1 cellular context compared by ENCODE assay signal in the genomic region with DNA sequence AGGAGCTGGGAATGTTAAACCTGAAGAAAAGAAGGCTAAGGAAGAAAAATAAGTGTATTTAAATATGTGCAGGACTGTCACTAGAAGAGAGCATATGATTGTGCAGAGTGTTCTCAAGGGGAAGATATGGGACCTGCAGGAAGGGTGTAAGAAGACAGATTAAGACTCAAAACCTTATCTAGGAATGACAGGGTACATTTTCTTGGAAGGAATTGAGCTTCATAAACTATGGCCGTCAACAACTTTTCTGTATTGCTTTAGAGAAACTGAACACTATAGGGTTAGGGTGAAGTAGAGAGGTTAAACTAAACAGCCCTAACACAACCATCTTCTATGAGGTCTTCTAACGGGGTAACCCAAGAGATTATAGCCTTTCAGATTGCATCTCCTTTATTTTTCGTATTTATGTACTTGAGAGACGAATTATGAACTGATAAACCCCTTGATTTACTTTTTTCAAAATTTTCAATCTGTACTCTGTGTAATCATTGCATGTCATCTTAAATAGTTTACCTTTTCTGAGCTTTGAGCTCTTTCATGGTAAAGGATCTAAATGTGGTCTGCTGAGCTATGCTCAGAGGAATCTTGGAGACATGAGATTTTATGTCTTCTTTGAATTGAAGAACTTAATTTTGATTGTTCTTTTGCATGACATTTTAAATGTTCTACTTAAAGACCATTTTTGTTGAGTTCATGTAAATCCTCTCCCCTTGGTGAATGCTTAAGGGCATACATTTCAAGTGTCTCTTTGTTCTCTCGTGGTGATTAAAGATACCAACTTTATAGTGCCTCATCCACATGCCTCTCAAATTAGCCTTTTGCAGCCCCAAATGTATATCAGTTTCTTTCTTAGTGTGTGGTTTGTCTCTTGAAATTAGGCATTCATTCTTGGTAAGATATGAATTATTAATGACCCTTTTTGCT.
TF ChIP-seq lines count a peak whose summit lies in the region.

No MANE protein-coding gene starts in this region.

TF ChIP-seq in K562, 482 proteins besides CTCF, POLR2A, EP300 and RAD21 (continued from another document and continues in another):
- TF ChIP-seq, protein P1, sequence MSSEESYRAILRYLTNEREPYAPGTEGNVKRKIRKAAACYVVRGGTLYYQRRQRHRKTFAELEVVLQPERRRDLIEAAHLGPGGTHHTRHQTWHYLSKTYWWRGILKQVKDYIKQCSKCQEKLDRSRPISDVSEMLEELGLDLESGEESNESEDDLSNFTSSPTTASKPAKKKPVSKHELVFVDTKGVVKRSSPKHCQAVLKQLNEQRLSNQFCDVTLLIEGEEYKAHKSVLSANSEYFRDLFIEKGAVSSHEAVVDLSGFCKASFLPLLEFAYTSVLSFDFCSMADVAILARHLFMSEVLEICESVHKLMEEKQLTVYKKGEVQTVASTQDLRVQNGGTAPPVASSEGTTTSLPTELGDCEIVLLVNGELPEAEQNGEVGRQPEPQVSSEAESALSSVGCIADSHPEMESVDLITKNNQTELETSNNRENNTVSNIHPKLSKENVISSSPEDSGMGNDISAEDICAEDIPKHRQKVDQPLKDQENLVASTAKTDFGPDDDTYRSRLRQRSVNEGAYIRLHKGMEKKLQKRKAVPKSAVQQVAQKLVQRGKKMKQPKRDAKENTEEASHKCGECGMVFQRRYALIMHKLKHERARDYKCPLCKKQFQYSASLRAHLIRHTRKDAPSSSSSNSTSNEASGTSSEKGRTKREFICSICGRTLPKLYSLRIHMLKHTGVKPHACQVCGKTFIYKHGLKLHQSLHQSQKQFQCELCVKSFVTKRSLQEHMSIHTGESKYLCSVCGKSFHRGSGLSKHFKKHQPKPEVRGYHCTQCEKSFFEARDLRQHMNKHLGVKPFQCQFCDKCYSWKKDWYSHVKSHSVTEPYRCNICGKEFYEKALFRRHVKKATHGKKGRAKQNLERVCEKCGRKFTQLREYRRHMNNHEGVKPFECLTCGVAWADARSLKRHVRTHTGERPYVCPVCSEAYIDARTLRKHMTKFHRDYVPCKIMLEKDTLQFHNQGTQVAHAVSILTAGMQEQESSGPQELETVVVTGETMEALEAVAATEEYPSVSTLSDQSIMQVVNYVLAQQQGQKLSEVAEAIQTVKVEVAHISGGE (CRISPR knock-in tag; IDR thresholded peaks at IDR 0.05): no peak; a peak in 1 of 6 replicates
- TF ChIP-seq ZNF507 (tag; conservative IDR thresholded peaks at IDR 0.05): no peak
- no peak for TF ChIP-seq NELFE (IDR thresholded peaks at IDR 0.05; ENCODE audit: insufficient read depth, insufficient read length)
- TF ChIP-seq, protein P2, sequence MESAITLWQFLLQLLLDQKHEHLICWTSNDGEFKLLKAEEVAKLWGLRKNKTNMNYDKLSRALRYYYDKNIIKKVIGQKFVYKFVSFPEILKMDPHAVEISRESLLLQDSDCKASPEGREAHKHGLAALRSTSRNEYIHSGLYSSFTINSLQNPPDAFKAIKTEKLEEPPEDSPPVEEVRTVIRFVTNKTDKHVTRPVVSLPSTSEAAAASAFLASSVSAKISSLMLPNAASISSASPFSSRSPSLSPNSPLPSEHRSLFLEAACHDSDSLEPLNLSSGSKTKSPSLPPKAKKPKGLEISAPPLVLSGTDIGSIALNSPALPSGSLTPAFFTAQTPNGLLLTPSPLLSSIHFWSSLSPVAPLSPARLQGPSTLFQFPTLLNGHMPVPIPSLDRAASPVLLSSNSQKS (CRISPR knock-in tag; IDR thresholded peaks at IDR 0.05): no peak
- TF ChIP-seq ZNF766 (CRISPR knock-in tag; conservative IDR thresholded peaks at IDR 0.05): peak; percentile 74
- TF ChIP-seq LCOR (CRISPR knock-in tag; IDR thresholded peaks at IDR 0.05): no peak
- TF ChIP-seq, protein P3, sequence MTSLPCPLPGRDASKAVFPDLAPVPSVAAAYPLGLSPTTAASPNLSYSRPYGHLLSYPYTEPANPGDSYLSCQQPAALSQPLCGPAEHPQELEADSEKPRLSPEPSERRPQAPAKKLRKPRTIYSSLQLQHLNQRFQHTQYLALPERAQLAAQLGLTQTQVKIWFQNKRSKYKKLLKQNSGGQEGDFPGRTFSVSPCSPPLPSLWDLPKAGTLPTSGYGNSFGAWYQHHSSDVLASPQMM (CRISPR knock-in tag; IDR thresholded peaks at IDR 0.05): no peak
- TF ChIP-seq, protein P4, sequence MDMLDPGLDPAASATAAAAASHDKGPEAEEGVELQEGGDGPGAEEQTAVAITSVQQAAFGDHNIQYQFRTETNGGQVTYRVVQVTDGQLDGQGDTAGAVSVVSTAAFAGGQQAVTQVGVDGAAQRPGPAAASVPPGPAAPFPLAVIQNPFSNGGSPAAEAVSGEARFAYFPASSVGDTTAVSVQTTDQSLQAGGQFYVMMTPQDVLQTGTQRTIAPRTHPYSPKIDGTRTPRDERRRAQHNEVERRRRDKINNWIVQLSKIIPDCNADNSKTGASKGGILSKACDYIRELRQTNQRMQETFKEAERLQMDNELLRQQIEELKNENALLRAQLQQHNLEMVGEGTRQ (CRISPR knock-in tag; IDR thresholded peaks at IDR 0.05): no peak
- no peak for TF ChIP-seq ZNF707 (CRISPR knock-in tag; conservative IDR thresholded peaks at IDR 0.05)
- TF ChIP-seq KLF16 (IDR thresholded peaks at IDR 0.05): peak; percentile 95
- no peak for TF ChIP-seq ELF2 (CRISPR knock-in tag; IDR thresholded peaks at IDR 0.05)
- TF ChIP-seq MTA2 (IDR thresholded peaks at IDR 0.05; ENCODE audit: low read depth): peak; percentile 96
- TF ChIP-seq MCM7 (IDR thresholded peaks at IDR 0.05): no peak
- TF ChIP-seq ZNF551 (CRISPR knock-in tag; IDR thresholded peaks at IDR 0.05): no peak
- TF ChIP-seq C11orf30 (IDR thresholded peaks at IDR 0.05; ENCODE audit: low read depth): 0 out of 2 replicates have a peak, but pooled peaks have one; percentile 14
- TF ChIP-seq, protein P5, sequence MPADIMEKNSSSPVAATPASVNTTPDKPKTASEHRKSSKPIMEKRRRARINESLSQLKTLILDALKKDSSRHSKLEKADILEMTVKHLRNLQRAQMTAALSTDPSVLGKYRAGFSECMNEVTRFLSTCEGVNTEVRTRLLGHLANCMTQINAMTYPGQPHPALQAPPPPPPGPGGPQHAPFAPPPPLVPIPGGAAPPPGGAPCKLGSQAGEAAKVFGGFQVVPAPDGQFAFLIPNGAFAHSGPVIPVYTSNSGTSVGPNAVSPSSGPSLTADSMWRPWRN (IDR thresholded peaks at IDR 0.05; ENCODE audit: low read depth): peak; percentile 94
- no peak for TF ChIP-seq CBX1 (IDR thresholded peaks at IDR 0.05; ENCODE audit: low read depth)
- TF ChIP-seq RBM14 (IDR thresholded peaks at IDR 0.05; ENCODE audit: borderline replicate concordance, insufficient read depth, low read depth, low read length): no peak
- TF ChIP-seq, protein P6, sequence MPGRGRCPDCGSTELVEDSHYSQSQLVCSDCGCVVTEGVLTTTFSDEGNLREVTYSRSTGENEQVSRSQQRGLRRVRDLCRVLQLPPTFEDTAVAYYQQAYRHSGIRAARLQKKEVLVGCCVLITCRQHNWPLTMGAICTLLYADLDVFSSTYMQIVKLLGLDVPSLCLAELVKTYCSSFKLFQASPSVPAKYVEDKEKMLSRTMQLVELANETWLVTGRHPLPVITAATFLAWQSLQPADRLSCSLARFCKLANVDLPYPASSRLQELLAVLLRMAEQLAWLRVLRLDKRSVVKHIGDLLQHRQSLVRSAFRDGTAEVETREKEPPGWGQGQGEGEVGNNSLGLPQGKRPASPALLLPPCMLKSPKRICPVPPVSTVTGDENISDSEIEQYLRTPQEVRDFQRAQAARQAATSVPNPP (IDR thresholded peaks at IDR 0.05; ENCODE audit: borderline replicate concordance, insufficient read depth, insufficient read length): no peak
- no peak for TF ChIP-seq ZBTB1 (CRISPR knock-in tag; IDR thresholded peaks at IDR 0.05; ENCODE audit: borderline replicate concordance, low read depth)
- TF ChIP-seq ZNF232 (CRISPR knock-in tag; IDR thresholded peaks at IDR 0.05): no peak
- no peak for TF ChIP-seq PRPF4 (IDR thresholded peaks at IDR 0.05; ENCODE audit: insufficient read depth, low read depth, low read length, poor library complexity, severe bottlenecking)
- peak; percentile 94 for TF ChIP-seq NCOR1 (IDR thresholded peaks at IDR 0.05)
- TF ChIP-seq, protein P7, sequence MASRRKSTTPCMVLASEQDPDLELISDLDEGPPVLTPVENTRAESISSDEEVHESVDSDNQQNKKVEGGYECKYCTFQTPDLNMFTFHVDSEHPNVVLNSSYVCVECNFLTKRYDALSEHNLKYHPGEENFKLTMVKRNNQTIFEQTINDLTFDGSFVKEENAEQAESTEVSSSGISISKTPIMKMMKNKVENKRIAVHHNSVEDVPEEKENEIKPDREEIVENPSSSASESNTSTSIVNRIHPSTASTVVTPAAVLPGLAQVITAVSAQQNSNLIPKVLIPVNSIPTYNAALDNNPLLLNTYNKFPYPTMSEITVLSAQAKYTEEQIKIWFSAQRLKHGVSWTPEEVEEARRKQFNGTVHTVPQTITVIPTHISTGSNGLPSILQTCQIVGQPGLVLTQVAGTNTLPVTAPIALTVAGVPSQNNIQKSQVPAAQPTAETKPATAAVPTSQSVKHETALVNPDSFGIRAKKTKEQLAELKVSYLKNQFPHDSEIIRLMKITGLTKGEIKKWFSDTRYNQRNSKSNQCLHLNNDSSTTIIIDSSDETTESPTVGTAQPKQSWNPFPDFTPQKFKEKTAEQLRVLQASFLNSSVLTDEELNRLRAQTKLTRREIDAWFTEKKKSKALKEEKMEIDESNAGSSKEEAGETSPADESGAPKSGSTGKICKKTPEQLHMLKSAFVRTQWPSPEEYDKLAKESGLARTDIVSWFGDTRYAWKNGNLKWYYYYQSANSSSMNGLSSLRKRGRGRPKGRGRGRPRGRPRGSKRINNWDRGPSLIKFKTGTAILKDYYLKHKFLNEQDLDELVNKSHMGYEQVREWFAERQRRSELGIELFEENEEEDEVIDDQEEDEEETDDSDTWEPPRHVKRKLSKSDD (conservative IDR thresholded peaks at IDR 0.05; ENCODE audit: low read length): no peak
- TF ChIP-seq ZNF23 (CRISPR knock-in tag; IDR thresholded peaks at IDR 0.05): no peak
- TF ChIP-seq ATF7 (IDR thresholded peaks at IDR 0.05): no peak
- no peak for TF ChIP-seq ZNF124 (CRISPR knock-in tag; IDR thresholded peaks at IDR 0.05)
- TF ChIP-seq, protein P8, sequence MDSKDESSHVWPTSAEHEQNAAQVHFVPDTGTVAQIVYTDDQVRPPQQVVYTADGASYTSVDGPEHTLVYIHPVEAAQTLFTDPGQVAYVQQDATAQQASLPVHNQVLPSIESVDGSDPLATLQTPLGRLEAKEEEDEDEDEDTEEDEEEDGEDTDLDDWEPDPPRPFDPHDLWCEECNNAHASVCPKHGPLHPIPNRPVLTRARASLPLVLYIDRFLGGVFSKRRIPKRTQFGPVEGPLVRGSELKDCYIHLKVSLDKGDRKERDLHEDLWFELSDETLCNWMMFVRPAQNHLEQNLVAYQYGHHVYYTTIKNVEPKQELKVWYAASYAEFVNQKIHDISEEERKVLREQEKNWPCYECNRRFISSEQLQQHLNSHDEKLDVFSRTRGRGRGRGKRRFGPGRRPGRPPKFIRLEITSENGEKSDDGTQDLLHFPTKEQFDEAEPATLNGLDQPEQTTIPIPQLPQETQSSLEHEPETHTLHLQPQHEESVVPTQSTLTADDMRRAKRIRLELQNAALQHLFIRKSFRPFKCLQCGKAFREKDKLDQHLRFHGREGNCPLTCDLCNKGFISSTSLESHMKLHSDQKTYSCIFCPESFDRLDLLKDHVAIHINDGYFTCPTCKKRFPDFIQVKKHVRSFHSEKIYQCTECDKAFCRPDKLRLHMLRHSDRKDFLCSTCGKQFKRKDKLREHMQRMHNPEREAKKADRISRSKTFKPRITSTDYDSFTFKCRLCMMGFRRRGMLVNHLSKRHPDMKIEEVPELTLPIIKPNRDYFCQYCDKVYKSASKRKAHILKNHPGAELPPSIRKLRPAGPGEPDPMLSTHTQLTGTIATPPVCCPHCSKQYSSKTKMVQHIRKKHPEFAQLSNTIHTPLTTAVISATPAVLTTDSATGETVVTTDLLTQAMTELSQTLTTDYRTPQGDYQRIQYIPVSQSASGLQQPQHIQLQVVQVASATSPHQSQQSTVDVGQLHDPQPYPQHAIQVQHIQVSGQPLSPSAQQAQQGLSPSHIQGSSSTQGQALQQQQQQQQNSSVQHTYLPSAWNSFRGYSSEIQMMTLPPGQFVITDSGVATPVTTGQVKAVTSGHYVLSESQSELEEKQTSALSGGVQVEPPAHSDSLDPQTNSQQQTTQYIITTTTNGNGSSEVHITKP (IDR thresholded peaks at IDR 0.05; ENCODE audit: partially characterized antibody): peak; percentile 41
- peak; percentile 39; the same call in 1 of the 2 replicates for TF ChIP-seq CREM (IDR thresholded peaks at IDR 0.05; ENCODE audit: low read depth)
- TF ChIP-seq ADNP (tag; IDR thresholded peaks at IDR 0.05): no peak
- TF ChIP-seq ZSCAN32 (CRISPR knock-in tag; IDR thresholded peaks at IDR 0.05): no peak
- TF ChIP-seq HNRNPK (IDR thresholded peaks at IDR 0.05; ENCODE audit: low read depth, low read length, poor library complexity, severe bottlenecking): no peak
- TF ChIP-seq, protein P9, sequence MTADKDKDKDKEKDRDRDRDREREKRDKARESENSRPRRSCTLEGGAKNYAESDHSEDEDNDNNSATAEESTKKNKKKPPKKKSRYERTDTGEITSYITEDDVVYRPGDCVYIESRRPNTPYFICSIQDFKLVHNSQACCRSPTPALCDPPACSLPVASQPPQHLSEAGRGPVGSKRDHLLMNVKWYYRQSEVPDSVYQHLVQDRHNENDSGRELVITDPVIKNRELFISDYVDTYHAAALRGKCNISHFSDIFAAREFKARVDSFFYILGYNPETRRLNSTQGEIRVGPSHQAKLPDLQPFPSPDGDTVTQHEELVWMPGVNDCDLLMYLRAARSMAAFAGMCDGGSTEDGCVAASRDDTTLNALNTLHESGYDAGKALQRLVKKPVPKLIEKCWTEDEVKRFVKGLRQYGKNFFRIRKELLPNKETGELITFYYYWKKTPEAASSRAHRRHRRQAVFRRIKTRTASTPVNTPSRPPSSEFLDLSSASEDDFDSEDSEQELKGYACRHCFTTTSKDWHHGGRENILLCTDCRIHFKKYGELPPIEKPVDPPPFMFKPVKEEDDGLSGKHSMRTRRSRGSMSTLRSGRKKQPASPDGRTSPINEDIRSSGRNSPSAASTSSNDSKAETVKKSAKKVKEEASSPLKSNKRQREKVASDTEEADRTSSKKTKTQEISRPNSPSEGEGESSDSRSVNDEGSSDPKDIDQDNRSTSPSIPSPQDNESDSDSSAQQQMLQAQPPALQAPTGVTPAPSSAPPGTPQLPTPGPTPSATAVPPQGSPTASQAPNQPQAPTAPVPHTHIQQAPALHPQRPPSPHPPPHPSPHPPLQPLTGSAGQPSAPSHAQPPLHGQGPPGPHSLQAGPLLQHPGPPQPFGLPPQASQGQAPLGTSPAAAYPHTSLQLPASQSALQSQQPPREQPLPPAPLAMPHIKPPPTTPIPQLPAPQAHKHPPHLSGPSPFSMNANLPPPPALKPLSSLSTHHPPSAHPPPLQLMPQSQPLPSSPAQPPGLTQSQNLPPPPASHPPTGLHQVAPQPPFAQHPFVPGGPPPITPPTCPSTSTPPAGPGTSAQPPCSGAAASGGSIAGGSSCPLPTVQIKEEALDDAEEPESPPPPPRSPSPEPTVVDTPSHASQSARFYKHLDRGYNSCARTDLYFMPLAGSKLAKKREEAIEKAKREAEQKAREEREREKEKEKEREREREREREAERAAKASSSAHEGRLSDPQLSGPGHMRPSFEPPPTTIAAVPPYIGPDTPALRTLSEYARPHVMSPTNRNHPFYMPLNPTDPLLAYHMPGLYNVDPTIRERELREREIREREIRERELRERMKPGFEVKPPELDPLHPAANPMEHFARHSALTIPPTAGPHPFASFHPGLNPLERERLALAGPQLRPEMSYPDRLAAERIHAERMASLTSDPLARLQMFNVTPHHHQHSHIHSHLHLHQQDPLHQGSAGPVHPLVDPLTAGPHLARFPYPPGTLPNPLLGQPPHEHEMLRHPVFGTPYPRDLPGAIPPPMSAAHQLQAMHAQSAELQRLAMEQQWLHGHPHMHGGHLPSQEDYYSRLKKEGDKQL (CRISPR knock-in tag; IDR thresholded peaks at IDR 0.05; ENCODE audit: borderline replicate concordance): no peak
